28 cellular contexts compared by ENCODE assay signal in the genomic region with DNA sequence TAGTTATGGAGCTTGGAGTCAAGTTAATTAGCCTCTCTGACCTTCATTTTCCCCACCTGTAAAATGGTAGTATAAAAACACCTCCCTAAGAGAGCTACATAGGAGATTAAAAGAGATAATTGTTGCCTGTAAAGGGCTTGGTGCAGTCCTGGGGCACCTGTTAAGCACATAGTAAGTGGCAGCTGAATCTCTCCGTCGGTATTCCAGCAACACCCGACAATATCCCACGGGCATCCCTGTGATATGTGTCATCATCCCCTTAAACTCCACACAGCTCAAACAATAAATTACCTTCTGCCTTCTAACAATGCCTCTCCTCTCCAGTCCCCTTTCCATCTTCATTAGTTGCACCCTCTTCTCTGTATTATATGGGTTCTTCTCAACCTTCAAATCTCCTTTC.
"Had no signal": no experiment of that assay in that cellular context is flagged by ENCODE, and none has a peak within 500 bp of the region (broad histone marks: within the 10 kb centered on the region; RNA-seq: fewer than 3 reads in every experiment).

No MANE protein-coding gene starts in this region.

- H3K27ac ChIP-seq: stomach, suprapubic skin, testis, thoracic aorta, thyroid gland, tibial artery, tibial nerve, transverse colon, upper lobe of left lung, upper lobe of right lung, uterus, vagina had no signal

- H3K27me3 ChIP-seq: testis, thyroid gland, tibial artery, tibial nerve, upper lobe of left lung, uterus, vagina had no signal

- H3K4me3 Mint-ChIP-seq: stimulated activated effector memory CD8-positive, alpha-beta T cell treated with anti-CD3 and anti-CD28 coated beads, Interleukin-12 subunit alpha, Interleukin-12 subunit beta, amount 100 ng/mL, for 72 hours; stimulated activated memory B cell treated with anti-CD40 and anti-IgM and Interleukin-4, amounts not matched to agents 10 μg/mL and 1 μg/mL and 100 μg/mL, for 72 hours; stimulated activated naive B cell treated with anti-CD40 and anti-IgM and Interleukin-4, amounts not matched to agents 10 μg/mL and 1 μg/mL and 100 μg/mL, for 72 hours; stimulated activated naive CD8-positive, alpha-beta T cell treated with anti-CD3 and anti-CD28 coated beads, Interleukin-15, amount 100 ng/mL, for 72 hours; stimulated activated naive CD8-positive, alpha-beta T cell treated with anti-CD3 and anti-CD28 coated beads, Interleukin-15, Interleukin-2, amounts not matched to agents 100 ng/mL and 50 ng/mL, for 24 hours; type B pancreatic cell had no signal

- H3K36me3 ChIP-seq: stomach, suprapubic skin, thoracic aorta, thyroid gland, tibial artery, transverse colon, upper lobe of left lung, upper lobe of right lung, uterus, vagina had no signal

- H3K4me1 Mint-ChIP-seq: stimulated activated effector memory CD8-positive, alpha-beta T cell treated with anti-CD3 and anti-CD28 coated beads, Interleukin-12 subunit alpha, Interleukin-12 subunit beta, amount 100 ng/mL, for 72 hours; stimulated activated memory B cell treated with anti-CD40 and anti-IgM and Interleukin-4, amounts not matched to agents 10 μg/mL and 1 μg/mL and 100 μg/mL, for 72 hours; stimulated activated naive B cell treated with anti-CD40 and anti-IgM and Interleukin-4, amounts not matched to agents 10 μg/mL and 1 μg/mL and 100 μg/mL, for 72 hours; stimulated activated naive CD8-positive, alpha-beta T cell treated with anti-CD3 and anti-CD28 coated beads, Interleukin-15, amount 100 ng/mL, for 72 hours had no signal

- H3K27ac Mint-ChIP-seq: stimulated activated effector memory CD8-positive, alpha-beta T cell treated with anti-CD3 and anti-CD28 coated beads, Interleukin-12 subunit alpha, Interleukin-12 subunit beta, amount 100 ng/mL, for 72 hours; stimulated activated memory B cell treated with anti-CD40 and anti-IgM and Interleukin-4, amounts not matched to agents 10 μg/mL and 1 μg/mL and 100 μg/mL, for 72 hours; stimulated activated naive B cell treated with anti-CD40 and anti-IgM and Interleukin-4, amounts not matched to agents 10 μg/mL and 1 μg/mL and 100 μg/mL, for 72 hours; stimulated activated naive CD8-positive, alpha-beta T cell treated with anti-CD3 and anti-CD28 coated beads, Interleukin-15, amount 100 ng/mL, for 72 hours; stimulated activated naive CD8-positive, alpha-beta T cell treated with anti-CD3 and anti-CD28 coated beads, Interleukin-15, Interleukin-2, amounts not matched to agents 100 ng/mL and 50 ng/mL, for 24 hours; type B pancreatic cell had no signal

- DNase-seq: stimulated activated CD4-positive, alpha-beta T cell treated with anti-CD3 and anti-CD28 coated beads, Interleukin-2, amount 100 ng/mL, for 48 hours; stimulated activated CD4-positive, alpha-beta T cell treated with anti-CD3 and anti-CD28 coated beads, Interleukin-4, amount 100 ng/mL, for 1 hour; stimulated activated CD4-positive, alpha-beta T cell treated with anti-CD3 and anti-CD28 coated beads, Interleukin-4, amount 100 ng/mL, for 24 hours; stimulated activated CD4-positive, alpha-beta T cell treated with anti-CD3 and anti-CD28 coated beads, Interleukin-4, amount 100 ng/mL, for 4 hours; stimulated activated CD8-positive, alpha-beta memory T cell treated with anti-CD3 and anti-CD28 coated beads, Interleukin-4, amount 100 ng/mL, for 48 hours; stimulated activated naive B cell treated with anti-CD40 and anti-IgM and Interleukin-4, amounts not matched to agents 10 μg/mL and 1 μg/mL and 100 μg/mL, for 72 hours; stimulated activated naive CD4-positive, alpha-beta T cell; stimulated activated naive CD4-positive, alpha-beta T cell treated with Interleukin-2 at 50 U/mL for 16 hours; stimulated activated naive CD8-positive, alpha-beta T cell treated with anti-CD3 and anti-CD28 coated beads, Interleukin-15, amount 100 ng/mL, for 72 hours; stimulated activated naive CD8-positive, alpha-beta T cell treated with anti-CD3 and anti-CD28 coated beads, Interleukin-15, Interleukin-2, amounts not matched to agents 100 U/mL and 50 U/mL, for 24 hours; stomach; substantia nigra; testis; thyroid gland; tibial artery; transverse colon; trophoblast cell; upper lobe of left lung; upper lobe of right lung; uterus had no signal

- H3K4me1 ChIP-seq: stomach, suprapubic skin, testis, thyroid gland, tibial artery, tibial nerve, transverse colon, upper lobe of left lung, upper lobe of right lung, uterus, vagina had no signal

- H3K4me3 ChIP-seq: stomach, suprapubic skin, testis, thoracic aorta, thyroid gland, tibial artery, tibial nerve, transverse colon, upper lobe of left lung, upper lobe of right lung, uterus, vagina had no signal

- H3K36me3 Mint-ChIP-seq: stimulated activated effector memory CD8-positive, alpha-beta T cell treated with anti-CD3 and anti-CD28 coated beads, Interleukin-12 subunit alpha, Interleukin-12 subunit beta, amount 100 ng/mL, for 72 hours; stimulated activated memory B cell treated with anti-CD40 and anti-IgM and Interleukin-4, amounts not matched to agents 10 μg/mL and 1 μg/mL and 100 μg/mL, for 72 hours; stimulated activated naive B cell treated with anti-CD40 and anti-IgM and Interleukin-4, amounts not matched to agents 10 μg/mL and 1 μg/mL and 100 μg/mL, for 72 hours; type B pancreatic cell had no signal

- H3K9me3 Mint-ChIP-seq: stimulated activated effector memory CD8-positive, alpha-beta T cell treated with anti-CD3 and anti-CD28 coated beads, Interleukin-12 subunit alpha, Interleukin-12 subunit beta, amount 100 ng/mL, for 72 hours; stimulated activated memory B cell treated with anti-CD40 and anti-IgM and Interleukin-4, amounts not matched to agents 10 μg/mL and 1 μg/mL and 100 μg/mL, for 72 hours; stimulated activated naive B cell treated with anti-CD40 and anti-IgM and Interleukin-4, amounts not matched to agents 10 μg/mL and 1 μg/mL and 100 μg/mL, for 72 hours; stimulated activated naive CD8-positive, alpha-beta T cell treated with anti-CD3 and anti-CD28 coated beads, Interleukin-15, amount 100 ng/mL, for 72 hours; stimulated activated naive CD8-positive, alpha-beta T cell treated with anti-CD3 and anti-CD28 coated beads, Interleukin-15, Interleukin-2, amounts not matched to agents 100 ng/mL and 50 ng/mL, for 24 hours; type B pancreatic cell had no signal

- H3K9me3 ChIP-seq: stomach, suprapubic skin, testis, thoracic aorta, thyroid gland, tibial artery, tibial nerve, transverse colon, upper lobe of left lung, upper lobe of right lung, uterus, vagina had no signal
